27 cellular contexts compared by ENCODE assay signal in the genomic region with DNA sequence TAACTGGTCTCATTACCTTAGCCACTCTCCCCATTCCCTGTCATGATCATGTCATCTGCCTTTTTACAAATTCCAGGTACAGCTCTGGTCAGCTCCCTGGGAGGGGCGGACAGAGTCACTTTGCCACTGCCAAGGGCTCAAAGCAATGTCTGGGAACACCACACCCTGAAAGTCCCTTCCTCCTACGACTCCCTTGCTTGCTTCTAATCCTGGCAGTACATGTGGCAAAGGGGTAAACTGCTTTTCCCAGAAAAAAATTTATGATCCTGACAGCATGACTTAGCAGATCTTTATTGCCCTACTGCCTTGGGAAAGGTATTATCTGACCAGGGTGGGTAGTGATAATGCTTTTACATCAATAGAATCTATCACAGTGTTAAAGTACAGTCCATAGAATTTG.
DNase-seq lines count a peak whose midpoint lies in the region; ATAC-seq, FAIRE-seq and TF ChIP-seq lines count a peak whose summit lies in the region.
"Had no signal": no experiment of that assay in that cellular context is flagged by ENCODE, and none has a peak within 500 bp of the region (broad histone marks: within the 10 kb centered on the region; RNA-seq: fewer than 3 reads in every experiment).

No MANE protein-coding gene starts in this region.

- H3K27ac Mint-ChIP-seq in Caco-2 (ENCODE audit: unreplicated experiment): peak overlapping the region; percentile 22
- H3K27ac Mint-ChIP-seq in mesothelial cell of epicardium: peak overlapping the region; percentile 7
- no peak overlapping the region for H3K27ac Mint-ChIP-seq in glutamatergic neuron (ENCODE audit: unreplicated experiment)
- H3K27ac Mint-ChIP-seq: CD4-positive, CD25-positive, alpha-beta regulatory T cell had no signal

- intact Hi-C loops in Caco-2 (cut with micrococcal nuclease; ENCODE audit: unreplicated experiment): no loop called here

- H3K4me1 ChIP-seq in Caco-2: peaks cover 9% of the 10 kb centered on the region; the same call in 1 of the 2 replicates
- peaks cover 2 to 3% of the 10 kb centered on the region in 2 donors for H3K4me1 ChIP-seq in small intestine (ENCODE audit: control insufficient read depth in 2 of 2, insufficient read depth in 1 of 2, low read depth in 1 of 2, low read length in 1 of 2)
- H3K4me1 ChIP-seq: BLaER1 had no signal

- DNase-seq in Caco-2 (no peak), SK-N-DZ (ENCODE audit: low spot score) (peak; percentile 45), mesothelial cell of epicardium (ENCODE audit: low spot score in 2 of 2, unreplicated experiment in 2 of 2) (no peak), small intestine (peak; percentile 86), NCI-H2029 (lab: John Stamatoyannopoulos, UW) (no peak), glutamatergic neuron (no peak), omental fat pad (ENCODE audit: low spot score) (no peak)
- DNase-seq: CD4-positive, CD25-positive, alpha-beta regulatory T cell; DMS79; EL; GDM1; Kasumi-1; MV-4-11; NCI-H1105; NCI-H146; NCI-H1930; NCI-H446 treated with DMSO at 0.1 percent for 48 hours; NCI-H526; PC-9; RPMI8226; SHP77 had no signal

- H3K4me1 Mint-ChIP-seq in Caco-2 (ENCODE audit: low read depth, unreplicated experiment) (peaks cover 6% of the 10 kb centered on the region), mesothelial cell of epicardium (peaks cover 42% of the 10 kb centered on the region), glutamatergic neuron (ENCODE audit: low read depth, unreplicated experiment) (no peaks in the 10 kb centered on the region)
- H3K4me1 Mint-ChIP-seq: CD4-positive, CD25-positive, alpha-beta regulatory T cell had no signal

- no peak for FAIRE-seq in small intestine (lab: Jason Lieb, UNC)
- FAIRE-seq: GM12878, H54, HTR-8/SVneo, K562 had no signal

- H3K27me3 ChIP-seq in Caco-2 (replicated peaks; ENCODE audit: control insufficient read depth, insufficient read depth, low read length): no peaks in the 10 kb centered on the region
- no peaks in the 10 kb centered on the region for H3K27me3 ChIP-seq in small intestine (ENCODE audit: control insufficient read depth in 2 of 2, insufficient read depth in 2 of 2, low read length in 2 of 2)
- H3K27me3 ChIP-seq: BLaER1 had no signal

- CTCF ChIA-PET in Caco-2 (lab: Charles Lee): no interaction called here

- H3K36me3 ChIP-seq in Caco-2 (ENCODE audit: control insufficient read depth, insufficient read depth, low read length) (no peaks in the 10 kb centered on the region), small intestine (ENCODE audit: control insufficient read depth in 2 of 2, insufficient read depth in 2 of 2, low read length in 2 of 2) (no peaks in the 10 kb centered on the region)
- H3K36me3 ChIP-seq: BLaER1 had no signal

- WGBS in small intestine, 3 donors: 9 to 58% (median 25%) methylated on average over 2 of the region's 2 CpGs

- H3K4me3 ChIP-seq in Caco-2 (ENCODE audit: low read depth, low read length) (no peak overlapping the region), small intestine (ENCODE audit: low read depth in 1 of 2, low read length in 2 of 2) (no peak overlapping the region)
- H3K4me3 ChIP-seq: BLaER1, GM12878, K562, PC-9 had no signal

- BruUV-seq in Caco-2 (replicated peaks; lab: Mats Ljungman, UMichigan): no TSS peak

- H3K4me3 Mint-ChIP-seq in Caco-2 (ENCODE audit: unreplicated experiment) (no peak overlapping the region), mesothelial cell of epicardium (no peak overlapping the region), glutamatergic neuron (ENCODE audit: unreplicated experiment) (no peak overlapping the region)
- H3K4me3 Mint-ChIP-seq: CD4-positive, CD25-positive, alpha-beta regulatory T cell had no signal

- H3K9me3 ChIP-seq in Caco-2: no peaks in the 10 kb centered on the region
- no peaks in the 10 kb centered on the region for H3K9me3 ChIP-seq in small intestine (ENCODE audit: control insufficient read depth, low read depth)
- H3K9me3 ChIP-seq: BLaER1 had no signal

- H3K36me3 Mint-ChIP-seq in Caco-2 (ENCODE audit: insufficient read depth, unreplicated experiment) (no peaks in the 10 kb centered on the region), mesothelial cell of epicardium (no peaks in the 10 kb centered on the region), glutamatergic neuron (ENCODE audit: unreplicated experiment) (no peaks in the 10 kb centered on the region)
- H3K36me3 Mint-ChIP-seq: CD4-positive, CD25-positive, alpha-beta regulatory T cell had no signal

- H3K27me3 Mint-ChIP-seq in Caco-2 (ENCODE audit: insufficient read depth, unreplicated experiment): no peaks in the 10 kb centered on the region
- no peaks in the 10 kb centered on the region for H3K27me3 Mint-ChIP-seq in mesothelial cell of epicardium (ENCODE audit: low read depth)
- H3K27me3 Mint-ChIP-seq in glutamatergic neuron (ENCODE audit: unreplicated experiment): no peaks in the 10 kb centered on the region
- H3K27me3 Mint-ChIP-seq: CD4-positive, CD25-positive, alpha-beta regulatory T cell had no signal

- no peak for TF ChIP-seq CTCF in Caco-2 (IDR thresholded peaks at IDR 0.05; ENCODE audit: insufficient read depth in 1 of 2, low read depth in 1 of 2, low read length in 1 of 2, severe bottlenecking in 1 of 2, unreplicated experiment in 1 of 2)
- no peak for TF ChIP-seq CTCF in mesothelial cell of epicardium (IDR thresholded peaks at IDR 0.05; ENCODE audit: unreplicated experiment)
- TF ChIP-seq CTCF in glutamatergic neuron (IDR thresholded peaks at IDR 0.05; ENCODE audit: partially characterized antibody, unreplicated experiment): no peak
- TF ChIP-seq CTCF in omental fat pad (IDR thresholded peaks at IDR 0.05): no peak

- ATAC-seq in GM19455 (IDR thresholded peaks at IDR 0.05; ENCODE audit: unreplicated experiment) (no peak), omental fat pad (ENCODE audit: low FRiP score) (no peak)
- ATAC-seq: GM12878, K562 had no signal

- peak overlapping the region in 1 of 2 donors; percentile 18 for H3K27ac ChIP-seq in small intestine (ENCODE audit: low read depth in 1 of 2, low read length in 1 of 2)
- H3K27ac ChIP-seq: BLaER1, PC-9 had no signal

- H3K9me3 Mint-ChIP-seq in Caco-2 (ENCODE audit: unreplicated experiment) (peaks cover 10% of the 10 kb centered on the region), mesothelial cell of epicardium (peaks cover 8% of the 10 kb centered on the region), glutamatergic neuron (ENCODE audit: unreplicated experiment) (peaks cover 1% of the 10 kb centered on the region)

- POLR2A ChIA-PET in Caco-2 (lab: Charles Lee): no interaction called here

Comparison
In these comparisons a context has a peak if more than half of its experiments do, and no peak if none do; other contexts are left out.
1. DNase-seq: peak in SK-N-DZ (single experiment) and small intestine (single experiment); none in Caco-2 (0 of 2), mesothelial cell of epicardium (0 of 2), NCI-H2029 (single experiment), glutamatergic neuron (single experiment) and omental fat pad (single experiment).